ENCODE assay signal across 19 cellular contexts in genomic region chr4:163613375-163613774, GRCh38.
A peak's percentile ranks its signal among the peaks of the same experiment; 100 is the strongest.
DNase-seq lines count a peak whose midpoint lies in the region; ATAC-seq, FAIRE-seq and TF ChIP-seq lines count a peak whose summit lies in the region.
"Had no signal": no experiment of that assay in that cellular context is flagged by ENCODE, and none has a peak within 500 bp of the region (broad histone marks: within the 10 kb centered on the region; RNA-seq: fewer than 3 reads in every experiment).

No MANE protein-coding gene starts in this region.

- no peak overlapping the region for H3K27ac ChIP-seq in esophagus muscularis mucosa (replicated peaks in 1 of 4)
- H3K27ac ChIP-seq: gastrocnemius medialis had no signal

- DNase-seq in GM12891 (ENCODE audit: insufficient read length, low spot score) (no peak), NOMO-1 treated with dmso at 0.1 percent for 144 hours (lab: John Stamatoyannopoulos, UW; ENCODE audit: unreplicated experiment) (peak; percentile 74), esophagus muscularis mucosa (ENCODE audit: extremely low spot score) (no peak), sciatic nerve (ENCODE audit: low spot score) (no peak), superior temporal gyrus (ENCODE audit: extremely low spot score) (no peak), NCI-H1930 (lab: John Stamatoyannopoulos, UW) (no peak)
- no peak for DNase-seq in stimulated activated CD8-positive, alpha-beta memory T cell treated with anti-CD3 and anti-CD28 coated beads, Interleukin-4, amount 100 ng/mL, for 48 hours
- DNase-seq: activated gamma-delta T cell treated with Interleukin-2 at 50 U/mL for 16 hours; gastrocnemius medialis; GDM1; HFFc6; NCI-H146; NCI-H510A; stimulated activated naive CD8-positive, alpha-beta T cell treated with anti-CD3 and anti-CD28 coated beads, Interleukin-15, Interleukin-2, amounts not matched to agents 100 U/mL and 50 U/mL, for 24 hours; T-helper 1 cell had no signal

- peak; percentile 50 for ATAC-seq in sciatic nerve
- no peak for ATAC-seq in GM19452 (IDR thresholded peaks at IDR 0.05; ENCODE audit: unreplicated experiment)
- ATAC-seq: gastrocnemius medialis; Panc1; stimulated activated naive CD8-positive, alpha-beta T cell treated with anti-CD3 and anti-CD28 coated beads, Interleukin-15, Interleukin-2, amounts not matched to agents 100 U/mL and 50 U/mL, for 24 hours; WTC11 had no signal

- peak overlapping the region in 3 of 4 donors; percentile 11 to 43 (median 15) for H3K4me3 ChIP-seq in esophagus muscularis mucosa
- H3K4me3 ChIP-seq: smooth muscle cell had no signal

- FAIRE-seq in GM12891 (lab: Jason Lieb, UNC) = no peak

- no peaks in the 10 kb centered on the region for H3K27me3 ChIP-seq in esophagus muscularis mucosa
- H3K27me3 ChIP-seq: gastrocnemius medialis had no signal

- H3K4me1 ChIP-seq in esophagus muscularis mucosa = no peaks in the 10 kb centered on the region
- H3K4me1 ChIP-seq: gastrocnemius medialis had no signal

- no peaks in the 10 kb centered on the region for H3K36me3 ChIP-seq in esophagus muscularis mucosa
- H3K36me3 ChIP-seq: gastrocnemius medialis had no signal

- WGBS in esophagus muscularis mucosa = 79% methylated on average over 3 of the region's 3 CpGs

- TF ChIP-seq POLR2A in GM12891 (IDR thresholded peaks at IDR 0.05; ENCODE audit: low read depth, low read length) = no peak
- no peak for TF ChIP-seq POLR2A in esophagus muscularis mucosa (IDR thresholded peaks at IDR 0.05; ENCODE audit: low read depth)

- TF ChIP-seq EP300 in esophagus muscularis mucosa (IDR thresholded peaks at IDR 0.05) = no peak

- intact Hi-C loops in esophagus muscularis mucosa (cut with DNase I) = no loop called here
- intact Hi-C loops in sciatic nerve (cut with DNase I) = no loop called here

- H3K9me3 ChIP-seq in esophagus muscularis mucosa = no peaks in the 10 kb centered on the region
- H3K9me3 ChIP-seq: gastrocnemius medialis had no signal

- TF ChIP-seq CTCF in esophagus muscularis mucosa (IDR thresholded peaks at IDR 0.05) = no peak

TF ChIP-seq in GM12891, 5 proteins besides CTCF, POLR2A, EP300 and RAD21:
- peak; percentile 35; the same call in 1 of the 2 replicates for TF ChIP-seq SPI1 (IDR thresholded peaks at IDR 0.05; ENCODE audit: low read depth, low read length)
- no peak for TF ChIP-seq POU2F2 (IDR thresholded peaks at IDR 0.05; ENCODE audit: low read depth, low read length)
- TF ChIP-seq PAX5 (IDR thresholded peaks at IDR 0.05; ENCODE audit: insufficient read depth, low read length, severe bottlenecking) = no peak
- TF ChIP-seq POLR2AphosphoS5 (IDR thresholded peaks at IDR 0.05; ENCODE audit: low read depth, low read length) = no peak
